In the genomic region with DNA sequence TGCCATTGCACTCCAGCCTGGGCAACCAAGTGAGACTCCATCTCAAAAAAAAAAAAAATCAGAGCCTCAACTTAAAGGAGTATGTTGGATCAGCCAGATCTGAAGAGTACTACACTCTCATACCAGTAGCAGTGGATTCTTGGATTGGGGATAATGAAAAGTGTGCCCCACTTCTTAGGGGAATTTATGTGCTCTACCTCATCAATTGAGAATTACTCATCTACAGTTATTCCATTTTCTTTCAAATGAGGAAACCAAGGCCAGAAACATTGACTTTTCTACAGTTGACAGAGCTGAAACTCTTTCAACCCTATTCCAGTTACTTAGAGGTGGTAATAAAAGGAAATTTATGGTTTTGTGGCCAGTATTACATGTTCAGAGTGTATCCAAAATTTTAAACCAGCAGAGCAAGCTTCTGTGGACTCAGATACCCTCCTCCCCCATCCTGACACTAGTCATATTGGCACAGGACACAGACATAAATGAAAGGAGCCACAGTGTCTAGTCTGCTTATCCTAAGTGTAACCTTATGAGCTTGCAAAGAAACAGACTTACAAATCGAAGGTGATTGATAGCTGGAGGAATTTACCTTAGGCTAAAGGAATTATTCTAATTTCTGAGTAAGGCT, we compare ENCODE assay signal across 17 cellular contexts.
"Had no signal": no experiment of that assay in that cellular context is flagged by ENCODE, and none has a peak within 500 bp of the region (broad histone marks: within the 10 kb centered on the region; RNA-seq: fewer than 3 reads in every experiment).

No MANE protein-coding gene starts in this region.

- H3K36me3 ChIP-seq: colonic mucosa, transverse colon had no signal

- H3K27ac ChIP-seq: brain microvascular endothelial cell, colonic mucosa, epithelial cell of prostate, foreskin keratinocyte, hepatocyte, suprapubic skin, transverse colon, vagina had no signal

- H2AFZ ChIP-seq: hepatocyte had no signal

- H3K4me3 ChIP-seq: colonic mucosa, hepatocyte, suprapubic skin, transverse colon, vagina had no signal

- ATAC-seq: foreskin keratinocyte, left lobe of liver had no signal

- H3K4me1 ChIP-seq: colonic mucosa, foreskin keratinocyte, suprapubic skin, transverse colon, vagina had no signal

- H3K27me3 ChIP-seq: brain microvascular endothelial cell, colonic mucosa, foreskin keratinocyte, hepatocyte, suprapubic skin, transverse colon, vagina had no signal

- H3K79me2 ChIP-seq: hepatocyte had no signal

- DNase-seq: activated CD4-positive, alpha-beta T cell treated with anti-CD3 and anti-CD28 coated beads, Interleukin-2, amount 50 U/mL, for 1 hour; aorta; brain microvascular endothelial cell; colonic mucosa; endodermal cell; foreskin keratinocyte; mammary epithelial cell; stimulated activated CD4-positive, alpha-beta T cell treated with anti-CD3 and anti-CD28 coated beads, Interleukin-12 subunit alpha, Interleukin-12 subunit beta, amount 100 ng/mL, for 4 hours; stimulated activated CD4-positive, alpha-beta T cell treated with anti-CD3 and anti-CD28 coated beads, Interleukin-1b, Interleukin-23, amount 100 ng/mL, for 48 hours; stimulated activated CD8-positive, alpha-beta memory T cell treated with anti-CD3 and anti-CD28 coated beads, Interleukin-4, amount 100 ng/mL, for 48 hours; stimulated activated naive CD4-positive, alpha-beta T cell treated with Interleukin-2 at 50 U/mL for 16 hours; transverse colon had no signal

- H3K9me3 ChIP-seq: colonic mucosa, suprapubic skin, transverse colon, vagina had no signal

- H3K4me2 ChIP-seq: hepatocyte had no signal
